8 cellular contexts compared by ENCODE assay signal in genomic region chr17:1829579-1830257, GRCh38. TPM values are rescaled to one million over a fixed set of nuclear protein-coding genes. Genes with fewer than 3 reads are reported as not detected.
DNase-seq lines count a peak whose midpoint lies in the region; ATAC-seq and TF ChIP-seq lines count a peak whose summit lies in the region.

Gene RPA1, plus strand, starts transcription at chr17:1830005. Its CDS starts 89 bp downstream, at chr17:1830094.
Gene SMYD4, minus strand, starts transcription at chr17:1829902. Its CDS starts 1,908 bp downstream, at chr17:1827994.

- H3K27me3 Mint-ChIP-seq in progenitor cell of endocrine pancreas: no peaks in the 10 kb centered on the region

- intact Hi-C loops in T-helper 1 cell treated with Interleukin-12 subunit alpha and Interleukin-12 subunit beta and Interleukin-4 antibody, amounts not matched to agents 30 ng/mL and 1 ng/mL, for 36 hours (cut with micrococcal nuclease): loop anchor here (1.0 to 2.0 kb wide), 5 partner anchors 41 to 201 kb away; partner anchors contain the start of genes DPH1 and RILP
- intact Hi-C loops in adrenal gland (cut with DNase I) (no loop called here), left ventricle myocardium superior (cut with micrococcal nuclease) (loop anchor here (2.0 kb wide), 1 partner anchor 43 kb away; no protein-coding TSS in a partner anchor), upper lobe of right lung (cut with DNase I) (loop anchor here (10.0 kb wide), 1 partner anchor 115 kb away; the partner anchor contains the start of gene TLCD2)

- 0% methylated on average over 4 to 83 of the region's 83 CpGs for WGBS in adrenal gland, 4 donors

- H3K9me3 Mint-ChIP-seq in progenitor cell of endocrine pancreas (ENCODE audit: low read depth): no peaks in the 10 kb centered on the region

- peak within 1 kb of the TSS; percentile 93 for H3K27ac Mint-ChIP-seq in progenitor cell of endocrine pancreas

- no peaks in the 10 kb centered on the region for H3K27me3 ChIP-seq in adrenal gland
- no peaks in the 10 kb centered on the region for H3K27me3 ChIP-seq in upper lobe of right lung

- H3K4me1 Mint-ChIP-seq in progenitor cell of endocrine pancreas (ENCODE audit: low read depth): peaks cover 15% of the 10 kb centered on the region

- H3K27ac ChIP-seq in adrenal gland (peak within 1 kb of the TSS; percentile 41 to 91 (median 81)), upper lobe of right lung (peak within 1 kb of the TSS; percentile 82)

- H3K4me3 Mint-ChIP-seq in progenitor cell of endocrine pancreas (ENCODE audit: low read depth): peak within 1 kb of the TSS; percentile 97

- ATAC-seq in HG02610 (IDR thresholded peaks at IDR 0.05; ENCODE audit: unreplicated experiment) (peak; percentile 82), left ventricle myocardium superior (peak; percentile 100), upper lobe of right lung (peak; percentile 100)

- H3K36me3 ChIP-seq in adrenal gland (replicated peaks in 1 of 2) (peaks cover 0 to 18% of the 10 kb centered on the region in 2 donors), upper lobe of right lung (peaks cover 27% of the 10 kb centered on the region)

- peak within 1 kb of the TSS; percentile 96 for H3K4me3 ChIP-seq in GM12865 (ENCODE audit: low read depth, low read length)
- peak within 1 kb of the TSS; percentile 62 to 87 (median 74) for H3K4me3 ChIP-seq in adrenal gland
- peak within 1 kb of the TSS; percentile 77 for H3K4me3 ChIP-seq in upper lobe of right lung

- TF ChIP-seq POLR2A in adrenal gland (IDR thresholded peaks at IDR 0.05): peak in 1 of 2 donors; percentile 81

- H3K9me3 ChIP-seq in adrenal gland (replicated peaks in 1 of 3) (no peaks in the 10 kb centered on the region), upper lobe of right lung (no peaks in the 10 kb centered on the region)

- H3K4me1 ChIP-seq in adrenal gland (replicated peaks in 1 of 2) (peaks cover 9 to 11% of the 10 kb centered on the region in 2 donors), upper lobe of right lung (peaks cover 15% of the 10 kb centered on the region)

- TF ChIP-seq CTCF in GM12865 (IDR thresholded peaks at IDR 0.05; ENCODE audit: insufficient read depth, low read depth, low read length, missing control alignments): no peak
- TF ChIP-seq CTCF in adrenal gland (IDR thresholded peaks at IDR 0.05): no peak
- TF ChIP-seq CTCF in progenitor cell of endocrine pancreas (IDR thresholded peaks at IDR 0.05; ENCODE audit: unreplicated experiment): no peak
- TF ChIP-seq CTCF in upper lobe of right lung (IDR thresholded peaks at IDR 0.05): no peak

- peaks cover 10% of the 10 kb centered on the region for H3K36me3 Mint-ChIP-seq in progenitor cell of endocrine pancreas (ENCODE audit: insufficient read depth)

- peak; percentile 94 for DNase-seq in GM12865 (ENCODE audit: low read depth)
- peak; percentile 51 for DNase-seq in NCI-H1092 (lab: John Stamatoyannopoulos, UW)
- peak; percentile 85 to 93 (median 89) for DNase-seq in adrenal gland
- peak; percentile 95 for DNase-seq in left ventricle myocardium superior
- DNase-seq in progenitor cell of endocrine pancreas (ENCODE audit: low spot score, unreplicated experiment): peak; percentile 79
- peak; percentile 95 for DNase-seq in upper lobe of right lung

RNA-seq across cellular contexts. Expression of gene RPA1, which starts in this region (rescaled TPM):
- total RNA-seq in T-helper 1 cell treated with Interleukin-12 subunit alpha and Interleukin-12 subunit beta and Interleukin-4 antibody, amounts not matched to agents 30 ng/mL and 1 ng/mL, for 36 hours: 260 and 281 TPM in 2 replicates
- total RNA-seq in adrenal gland (100 to 1,000 TPM in 1 of 8 donors, 10 to 100 TPM in 7; 20.2 to 109 (median 50.3) TPM), left ventricle myocardium superior (46.0 TPM), progenitor cell of endocrine pancreas (111 and 119 TPM in 2 replicates), upper lobe of right lung (56.7 TPM)
- polyA plus RNA-seq in adrenal gland: 10 to 100 TPM; 12.9 to 32.8 (median 14.8) TPM

RNA-seq across cellular contexts. Expression of gene SMYD4, which starts in this region (rescaled TPM):
- 39.8 and 40.9 TPM in 2 replicates for total RNA-seq in T-helper 1 cell treated with Interleukin-12 subunit alpha and Interleukin-12 subunit beta and Interleukin-4 antibody, amounts not matched to agents 30 ng/mL and 1 ng/mL, for 36 hours
- total RNA-seq in adrenal gland (10 to 100 TPM; 10.2 to 20.2 (median 16.3) TPM), left ventricle myocardium superior (6.9 TPM), progenitor cell of endocrine pancreas (26.6 and 33.5 TPM in 2 replicates), upper lobe of right lung (17.8 TPM)
- polyA plus RNA-seq in adrenal gland: 10 to 100 TPM in 1 of 3 donors, 1 to 10 TPM in 2; 5.1 to 17.9 (median 8.4) TPM

Comparison
In these comparisons a context has a peak if more than half of its experiments do, and no peak if none do; other contexts are left out.
1. Peak in every context shown above with its lines: DNase-seq, ATAC-seq, H3K4me3 ChIP-seq and H3K27ac ChIP-seq.
2. intact Hi-C loops: an anchor here in T-helper 1 cell treated with Interleukin-12 subunit alpha and Interleukin-12 subunit beta and Interleukin-4 antibody, amounts not matched to agents 30 ng/mL and 1 ng/mL, for 36 hours (1.0 to 2.0 kb wide), left ventricle myocardium superior (2.0 kb wide) and upper lobe of right lung (10.0 kb wide); none called in adrenal gland.